In genomic region chr11:76419896-76420295, GRCh38 we compare ENCODE assay signal across 10 cellular contexts. TPM values are rescaled to one million over a fixed set of nuclear protein-coding genes. Genes with fewer than 3 reads are reported as not detected.
DNase-seq lines count a peak whose midpoint lies in the region; ATAC-seq and TF ChIP-seq lines count a peak whose summit lies in the region.
"Had no signal": no experiment of that assay in that cellular context is flagged by ENCODE, and none has a peak within 500 bp of the region (broad histone marks: within the 10 kb centered on the region; RNA-seq: fewer than 3 reads in every experiment).

No MANE protein-coding gene starts in this region.

- peak; percentile 1 for DNase-seq in DMS153 (lab: John Stamatoyannopoulos, UW)
- no peak for DNase-seq in DMS153 treated with DMSO at 0.1 percent for 48 hours (lab: John Stamatoyannopoulos, UW; ENCODE audit: unreplicated experiment)
- DNase-seq in HPDE6-E6E7 (ENCODE audit: extremely low spot score) = peak; percentile 15
- peak; percentile 37 for DNase-seq in WERI-Rb-1
- DNase-seq in mucosa of descending colon = no peak
- DNase-seq in NCI-H1436 treated with DMSO at 0.1 percent for 48 hours (lab: John Stamatoyannopoulos, UW) = no peak
- no peak for DNase-seq in MG63

- H3K27ac ChIP-seq in WERI-Rb-1 = no peak overlapping the region
- H3K27ac ChIP-seq: neutrophil, tibial nerve had no signal

- H3K36me3 ChIP-seq in WERI-Rb-1 = no peaks in the 10 kb centered on the region
- no peaks in the 10 kb centered on the region for H3K36me3 ChIP-seq in mucosa of descending colon (ENCODE audit: low read depth)
- no peaks in the 10 kb centered on the region for H3K36me3 ChIP-seq in MG63
- H3K36me3 ChIP-seq: neutrophil, tibial nerve had no signal

- no peaks in the 10 kb centered on the region for H3K27me3 ChIP-seq in WERI-Rb-1 (ENCODE audit: insufficient read depth, low read depth, severe bottlenecking)
- 0 out of 2 replicates have a peak, but pooled peaks cover 3% of the 10 kb centered on the region for H3K27me3 ChIP-seq in MG63
- H3K27me3 ChIP-seq: tibial nerve had no signal

- TF ChIP-seq CTCF in WERI-Rb-1 (IDR thresholded peaks at IDR 0.05; ENCODE audit: low read depth, low read length) = peak; percentile 59
- peak; percentile 10 for TF ChIP-seq CTCF in mucosa of descending colon (IDR thresholded peaks at IDR 0.05)

- no peaks in the 10 kb centered on the region for H3K9me3 ChIP-seq in WERI-Rb-1 (ENCODE audit: severe bottlenecking)
- no peaks in the 10 kb centered on the region for H3K9me3 ChIP-seq in mucosa of descending colon
- H3K9me3 ChIP-seq in MG63 = no peaks in the 10 kb centered on the region
- H3K9me3 ChIP-seq: neutrophil, tibial nerve had no signal

- ATAC-seq in mucosa of descending colon = peak; percentile 25
- no peak for ATAC-seq in HG03025 (IDR thresholded peaks at IDR 0.05; ENCODE audit: low FRiP score, unreplicated experiment)

- H3K4me3 ChIP-seq in WERI-Rb-1 (ENCODE audit: low read depth, low read length) = no peak overlapping the region
- H3K4me3 ChIP-seq in mucosa of descending colon = no peak overlapping the region
- no peak overlapping the region for H3K4me3 ChIP-seq in MG63
- H3K4me3 ChIP-seq: tibial nerve had no signal

- H3K4me1 ChIP-seq in mucosa of descending colon (ENCODE audit: low read depth) = no peaks in the 10 kb centered on the region
- H3K4me1 ChIP-seq: tibial nerve had no signal

- intact Hi-C loops in mucosa of descending colon (cut with DNase I, micrococcal nuclease) = no loop called here

RNA-seq across cellular contexts. Expression of gene EMSY, which starts 24.9 kb away (rescaled TPM):
- 10 to 100 TPM; 23.2 to 31.0 (median 25.0) TPM for total RNA-seq in mucosa of descending colon
- total RNA-seq in MG63 (2014; rRNA removed; shearing (Covaris generic); ENCODE audit: low replicate concordance) = 4.0 and 19.9 TPM in 2 replicates

RNA-seq across cellular contexts. Expression of gene GVQW3, which starts 38.8 kb away (rescaled TPM):
- total RNA-seq in mucosa of descending colon = 1 to 10 TPM; 3.3 to 4.7 (median 3.5) TPM
- total RNA-seq in MG63 (2014; rRNA removed; shearing (Covaris generic); ENCODE audit: low replicate concordance) = 0.54 and 1.0 TPM in 2 replicates

RNA-seq across cellular contexts. Expression of gene THAP12, which starts 39.0 kb away (rescaled TPM):
- total RNA-seq in mucosa of descending colon = 10 to 100 TPM; 33.5 to 48.1 (median 35.2) TPM
- total RNA-seq in MG63 (2014; rRNA removed; shearing (Covaris generic); ENCODE audit: low replicate concordance) = 53.6 and 137 TPM in 2 replicates

Comparison
In these comparisons a context has a peak if more than half of its experiments do, and no peak if none do; other contexts are left out.
1. DNase-seq: peak in DMS153 (single experiment), HPDE6-E6E7 (single experiment) and WERI-Rb-1 (single experiment); none in DMS153 treated with DMSO at 0.1 percent for 48 hours (single experiment), mucosa of descending colon (0 of 3), NCI-H1436 treated with DMSO at 0.1 percent for 48 hours (single experiment) and MG63 (single experiment).